ENCODE assay signal across 11 cellular contexts in the genomic region with DNA sequence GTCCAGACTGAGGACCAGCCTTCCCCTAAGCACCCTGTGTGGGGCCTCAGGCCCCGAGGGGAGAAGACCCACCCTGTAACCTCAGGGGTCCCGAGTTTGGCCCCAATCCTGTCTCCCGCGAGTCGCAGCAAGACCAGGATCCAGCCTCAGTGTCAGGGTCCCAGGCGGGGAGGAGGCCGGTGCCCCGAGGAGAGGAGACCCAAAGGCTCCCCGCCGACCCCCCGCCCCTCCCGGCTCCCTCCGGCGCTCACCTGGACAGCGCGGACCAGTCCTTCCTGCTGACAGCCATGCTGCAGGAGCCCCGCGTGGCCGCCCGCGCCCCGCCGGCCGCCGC. TPM values are rescaled to one million over a fixed set of nuclear protein-coding genes. Genes with fewer than 3 reads are reported as not detected.
DNase-seq lines count a peak whose midpoint lies in the region; ATAC-seq, FAIRE-seq and TF ChIP-seq lines count a peak whose summit lies in the region.
"Had no signal": no experiment of that assay in that cellular context is flagged by ENCODE, and none has a peak within 500 bp of the region (broad histone marks: within the 10 kb centered on the region; RNA-seq: fewer than 3 reads in every experiment).

A gene with protein sequence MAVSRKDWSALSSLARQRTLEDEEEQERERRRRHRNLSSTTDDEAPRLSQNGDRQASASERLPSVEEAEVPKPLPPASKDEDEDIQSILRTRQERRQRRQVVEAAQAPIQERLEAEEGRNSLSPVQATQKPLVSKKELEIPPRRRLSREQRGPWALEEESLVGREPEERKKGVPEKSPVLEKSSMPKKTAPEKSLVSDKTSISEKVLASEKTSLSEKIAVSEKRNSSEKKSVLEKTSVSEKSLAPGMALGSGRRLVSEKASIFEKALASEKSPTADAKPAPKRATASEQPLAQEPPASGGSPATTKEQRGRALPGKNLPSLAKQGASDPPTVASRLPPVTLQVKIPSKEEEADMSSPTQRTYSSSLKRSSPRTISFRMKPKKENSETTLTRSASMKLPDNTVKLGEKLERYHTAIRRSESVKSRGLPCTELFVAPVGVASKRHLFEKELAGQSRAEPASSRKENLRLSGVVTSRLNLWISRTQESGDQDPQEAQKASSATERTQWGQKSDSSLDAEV (minus strand): TSS at position 307 of the 334 bp plus-strand sequence. CDS start 18 bp downstream, at position 289.

- POLR2A ChIA-PET in A549 (lab: Yijun Ruan, JAX) = no interaction called here

- H2AFZ ChIP-seq in astrocyte (ENCODE audit: low read depth, low read length) = peak within 1 kb of the TSS; percentile 71

- H3K4me1 ChIP-seq in A549 (peaks cover 75% of the 10 kb centered on the region), astrocyte (ENCODE audit: insufficient read depth, low read length) (no peaks in the 10 kb centered on the region), iPS DF 6.9 (ENCODE audit: control insufficient read depth, insufficient read depth, low read length) (peaks cover 7% of the 10 kb centered on the region)

- H4K20me1 ChIP-seq in astrocyte (ENCODE audit: insufficient read depth, low read length) = no peaks in the 10 kb centered on the region

- no peak for DNase-seq in A549 (ENCODE audit: low read depth in 1 of 2, low spot score in 1 of 2)
- no peak for DNase-seq in astrocyte (ENCODE audit: low read depth)
- DNase-seq in iPS DF 6.9 (ENCODE audit: low read depth, low spot score) = no peak
- no peak for DNase-seq in nephron progenitor cell
- DNase-seq in COR-L47 (lab: John Stamatoyannopoulos, UW) = no peak
- DNase-seq in NCI-H2171 treated with DMSO at 0.1 percent for 48 hours (lab: John Stamatoyannopoulos, UW) = no peak
- DNase-seq: activated CD4-positive, alpha-beta T cell treated with anti-CD3 and anti-CD28 coated beads for 36 hours; activated naive CD4-positive, alpha-beta T cell treated with anti-CD3 and anti-CD28 coated beads, Interleukin-2, amount 10 ng/mL, durations not matched to agents 7 days and 5 days; SK-N-SH had no signal

- H3K4me3 ChIP-seq in A549 (no peak within 1 kb of the TSS), astrocyte (ENCODE audit: insufficient read depth, low read depth, low read length) (no peak within 1 kb of the TSS), iPS DF 6.9 (ENCODE audit: low read length) (peak within 1 kb of the TSS; percentile 42; the same call in 1 of the 2 replicates)

- H3K27me3 ChIP-seq in astrocyte (ENCODE audit: insufficient read depth, low read length) (peaks cover 60% of the 10 kb centered on the region), iPS DF 6.9 (ENCODE audit: control insufficient read depth, insufficient read depth, low read length) (peaks cover 1% of the 10 kb centered on the region; the same call in 1 of the 2 replicates)

- H3K4me2 ChIP-seq in A549 (peak within 1 kb of the TSS; percentile 72; the same call in 2 of the 3 replicates), astrocyte (ENCODE audit: low read length) (peak within 1 kb of the TSS; percentile 72)
- H3K4me2 ChIP-seq: SK-N-SH had no signal

- TF ChIP-seq CTCF in A549 (IDR thresholded peaks at IDR 0.05) (no peak), astrocyte (IDR thresholded peaks at IDR 0.05; ENCODE audit: insufficient read depth, low read depth, low read length) (no peak), nephron progenitor cell (IDR thresholded peaks at IDR 0.05) (no peak)

- H3K27ac ChIP-seq in A549 (peak within 1 kb of the TSS; percentile 90 to 92), astrocyte (ENCODE audit: low read depth, low read length) (no peak within 1 kb of the TSS), iPS DF 6.9 (ENCODE audit: low read length) (no peak within 1 kb of the TSS)

- no peak within 1 kb of the TSS for H3K4me3 Mint-ChIP-seq in astrocyte (ENCODE audit: unreplicated experiment)
- H3K4me3 Mint-ChIP-seq in nephron progenitor cell = peak within 1 kb of the TSS; percentile 50
- H3K4me3 Mint-ChIP-seq: activated CD4-positive, alpha-beta T cell treated with anti-CD3 and anti-CD28 coated beads for 36 hours; activated naive CD4-positive, alpha-beta T cell treated with anti-CD3 and anti-CD28 coated beads, Interleukin-2, amount 10 ng/mL, durations not matched to agents 7 days and 5 days had no signal

- no peak for TF ChIP-seq EP300 in A549 (IDR thresholded peaks at IDR 0.05)

- FAIRE-seq in A549 (lab: Jason Lieb, UNC) (no peak), astrocyte (lab: Jason Lieb, UNC) (no peak)

- TF ChIP-seq POLR2A in A549 (IDR thresholded peaks at IDR 0.05; ENCODE audit: low read length) = no peak

- TF ChIP-seq RAD21 in A549 (conservative IDR thresholded peaks at IDR 0.05 in 1 of 2, IDR thresholded peaks at IDR 0.05 in 1 of 2) = no peak

- no peaks in the 10 kb centered on the region for H3K79me2 ChIP-seq in astrocyte (ENCODE audit: insufficient read depth, low read length)

- H3K9me3 Mint-ChIP-seq in astrocyte (ENCODE audit: unreplicated experiment) = no peaks in the 10 kb centered on the region
- H3K9me3 Mint-ChIP-seq in nephron progenitor cell = no peaks in the 10 kb centered on the region
- H3K9me3 Mint-ChIP-seq: activated naive CD4-positive, alpha-beta T cell treated with anti-CD3 and anti-CD28 coated beads, Interleukin-2, amount 10 ng/mL, durations not matched to agents 7 days and 5 days had no signal

- H3K27me3 Mint-ChIP-seq in astrocyte (ENCODE audit: low read depth, unreplicated experiment) (peaks cover 37% of the 10 kb centered on the region), nephron progenitor cell (ENCODE audit: low read depth, poor library complexity) (no peaks in the 10 kb centered on the region)

- no peak within 1 kb of the TSS for H3K9ac ChIP-seq in astrocyte (ENCODE audit: low read length)
- H3K9ac ChIP-seq: SK-N-SH had no signal

- 96% methylated on average over 8 of the region's 25 CpGs for WGBS in A549 (ENCODE audit: missing lambda C conversion rate)
- WGBS in iPS DF 6.9 (ENCODE audit: insufficient coverage, insufficient read length) = no CpG with 5 or more reads among the region's 25 CpGs

- H3K27ac Mint-ChIP-seq in astrocyte (ENCODE audit: unreplicated experiment) = no peak within 1 kb of the TSS
- H3K27ac Mint-ChIP-seq in nephron progenitor cell = no peak within 1 kb of the TSS
- H3K27ac Mint-ChIP-seq: activated CD4-positive, alpha-beta T cell treated with anti-CD3 and anti-CD28 coated beads for 36 hours; activated naive CD4-positive, alpha-beta T cell treated with anti-CD3 and anti-CD28 coated beads, Interleukin-2, amount 10 ng/mL, durations not matched to agents 7 days and 5 days had no signal

- H3K36me3 Mint-ChIP-seq in astrocyte (ENCODE audit: low read depth, unreplicated experiment) (peaks cover 3% of the 10 kb centered on the region), nephron progenitor cell (ENCODE audit: low read depth) (no peaks in the 10 kb centered on the region)
- H3K36me3 Mint-ChIP-seq: activated naive CD4-positive, alpha-beta T cell treated with anti-CD3 and anti-CD28 coated beads, Interleukin-2, amount 10 ng/mL, durations not matched to agents 7 days and 5 days had no signal

- H3K36me3 ChIP-seq in astrocyte (ENCODE audit: insufficient read depth, low read length) (no peaks in the 10 kb centered on the region), iPS DF 6.9 (ENCODE audit: control insufficient read depth, insufficient read depth, low read length) (no peaks in the 10 kb centered on the region)

- ATAC-seq in A549 = no peak
- ATAC-seq in GM21360 (IDR thresholded peaks at IDR 0.05; ENCODE audit: unreplicated experiment) = no peak
- no peak for ATAC-seq in GM21717 (IDR thresholded peaks at IDR 0.05; ENCODE audit: unreplicated experiment)
- ATAC-seq: activated CD4-positive, alpha-beta T cell treated with anti-CD3 and anti-CD28 coated beads for 36 hours had no signal

- H3K4me1 Mint-ChIP-seq in astrocyte (ENCODE audit: low read depth, unreplicated experiment) (peaks cover 14% of the 10 kb centered on the region), nephron progenitor cell (no peaks in the 10 kb centered on the region)
- H3K4me1 Mint-ChIP-seq: activated CD4-positive, alpha-beta T cell treated with anti-CD3 and anti-CD28 coated beads for 36 hours; activated naive CD4-positive, alpha-beta T cell treated with anti-CD3 and anti-CD28 coated beads, Interleukin-2, amount 10 ng/mL, durations not matched to agents 7 days and 5 days had no signal

- CTCF ChIA-PET in A549 (lab: Yijun Ruan, JAX) = interaction anchor here (15.0 kb wide), 1 partner anchor 10 kb away, joined by 334 read pairs; no protein-coding TSS in a partner anchor

- no peaks in the 10 kb centered on the region for H3K9me3 ChIP-seq in A549
- peaks cover 2% of the 10 kb centered on the region for H3K9me3 ChIP-seq in astrocyte (ENCODE audit: insufficient read depth, low read depth, low read length)
- H3K9me3 ChIP-seq in iPS DF 6.9 (ENCODE audit: control insufficient read depth, insufficient read depth, low read length) = no peaks in the 10 kb centered on the region
- H3K9me3 ChIP-seq: SK-N-SH had no signal

TF ChIP-seq in A549, 52 proteins besides CTCF, POLR2A, EP300 and RAD21:
- TF ChIP-seq, protein P1, sequence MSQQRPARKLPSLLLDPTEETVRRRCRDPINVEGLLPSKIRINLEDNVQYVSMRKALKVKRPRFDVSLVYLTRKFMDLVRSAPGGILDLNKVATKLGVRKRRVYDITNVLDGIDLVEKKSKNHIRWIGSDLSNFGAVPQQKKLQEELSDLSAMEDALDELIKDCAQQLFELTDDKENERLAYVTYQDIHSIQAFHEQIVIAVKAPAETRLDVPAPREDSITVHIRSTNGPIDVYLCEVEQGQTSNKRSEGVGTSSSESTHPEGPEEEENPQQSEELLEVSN (IDR thresholded peaks at IDR 0.05; ENCODE audit: borderline replicate concordance, low read depth) = no peak

RNA-seq across cellular contexts. Expression of the gene that starts here (rescaled TPM):
- polyA plus RNA-seq in A549 (2011; rRNA removed) (0.19 and 0.26 TPM in 2 replicates), A549 (2017; fragmentation: RNase III; extraction: RNeasy Plus Mini Kit Qiagen cat#74134 plus additional on column Dnase treatment) (0.67 to 1.1 TPM (median 0.87 TPM) in 3 replicates)
- polyA plus RNA-seq in A549 (2012; cell fraction: cytosol; rRNA removed) = 0.10 and 0.16 TPM in 2 replicates
- 0.09 and 0.30 TPM in 2 replicates for polyA plus RNA-seq in A549 (2012; cell fraction: nucleus; rRNA removed)
- polyA minus RNA-seq in A549 (2011; rRNA and poly(A)+ RNA removed) = 0.49 and 0.83 TPM in 2 replicates
- total RNA-seq in astrocyte = 0.29 and 1.2 TPM in 2 replicates
- total RNA-seq: activated CD4-positive, alpha-beta T cell treated with anti-CD3 and anti-CD28 coated beads for 36 hours had no signal
- polyA plus RNA-seq: SK-N-SH had no signal

Comparison
In these comparisons a context has a peak if more than half of its experiments do, and no peak if none do; other contexts are left out.
1. H3K27ac ChIP-seq: peak in A549 (2 of 2); none in astrocyte (single experiment) and iPS DF 6.9 (single experiment).